In the genomic region with DNA sequence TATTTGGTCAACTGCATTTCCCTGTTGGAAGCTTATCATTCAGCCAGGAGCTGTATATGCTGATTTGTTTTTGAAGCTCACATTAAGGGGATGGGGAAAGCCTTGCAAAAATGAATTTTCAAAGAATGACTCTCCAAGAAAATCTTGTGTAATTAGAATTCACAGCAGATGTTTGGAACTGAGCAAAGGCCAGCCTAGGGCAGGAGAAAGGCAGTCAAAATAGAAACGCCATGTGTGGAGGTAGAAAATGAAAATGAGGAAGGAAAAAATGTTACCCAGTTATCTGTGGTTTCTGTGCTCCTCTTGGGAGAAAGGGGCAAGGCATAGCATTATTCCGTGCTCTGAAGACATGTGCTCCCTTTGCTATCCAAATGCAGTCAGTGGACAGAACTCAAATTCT, we compare ENCODE assay signal across 13 cellular contexts.
DNase-seq lines count a peak whose midpoint lies in the region; ATAC-seq and TF ChIP-seq lines count a peak whose summit lies in the region.
"Had no signal": no experiment of that assay in that cellular context is flagged by ENCODE, and none has a peak within 500 bp of the region (broad histone marks: within the 10 kb centered on the region; RNA-seq: fewer than 3 reads in every experiment).

No MANE protein-coding gene starts in this region.

- peak overlapping the region; percentile 65 for H3K27ac Mint-ChIP-seq in nephron progenitor cell
- H3K27ac Mint-ChIP-seq in type B pancreatic cell = no peak overlapping the region
- H3K27ac Mint-ChIP-seq: dendritic cell treated with granulocyte-macrophage colony-stimulating factor and Interleukin-4, amounts not matched to agents 40 ng/mL and 50 ng/mL, for 4 days; natural killer cell had no signal

- TF ChIP-seq CTCF in cardiac fibroblast (IDR thresholded peaks at IDR 0.05; ENCODE audit: low read depth, low read length) (no peak), nephron progenitor cell (IDR thresholded peaks at IDR 0.05) (no peak), type B pancreatic cell (conservative IDR thresholded peaks at IDR 0.05) (no peak), mucosa of descending colon (IDR thresholded peaks at IDR 0.05) (no peak)

- no peaks in the 10 kb centered on the region for H3K9me3 ChIP-seq in mucosa of descending colon
- H3K9me3 ChIP-seq: sigmoid colon had no signal

- H3K4me1 Mint-ChIP-seq in nephron progenitor cell (peaks cover 65% of the 10 kb centered on the region), type B pancreatic cell (ENCODE audit: unreplicated experiment) (peaks cover 51% of the 10 kb centered on the region)
- H3K4me1 Mint-ChIP-seq: natural killer cell had no signal

- intact Hi-C loops in mucosa of descending colon (cut with DNase I, micrococcal nuclease) = no loop called here

- H3K4me3 ChIP-seq in cardiac fibroblast (replicated peaks in 1 of 2; ENCODE audit: low read depth in 2 of 2, low read length in 2 of 2) (no peak overlapping the region), mucosa of descending colon (no peak overlapping the region)
- H3K4me3 ChIP-seq: sigmoid colon had no signal

- H3K36me3 ChIP-seq in mucosa of descending colon (ENCODE audit: low read depth) = no peaks in the 10 kb centered on the region
- H3K36me3 ChIP-seq: sigmoid colon had no signal

- H3K36me3 Mint-ChIP-seq in nephron progenitor cell (ENCODE audit: low read depth) (peaks cover 74% of the 10 kb centered on the region), type B pancreatic cell (peaks cover 22% of the 10 kb centered on the region)
- H3K36me3 Mint-ChIP-seq: natural killer cell had no signal

- H3K27me3 Mint-ChIP-seq in nephron progenitor cell (ENCODE audit: low read depth, poor library complexity) (no peaks in the 10 kb centered on the region), type B pancreatic cell (no peaks in the 10 kb centered on the region)
- H3K27me3 Mint-ChIP-seq: dendritic cell treated with granulocyte-macrophage colony-stimulating factor and Interleukin-4, amounts not matched to agents 40 ng/mL and 50 ng/mL, for 4 days had no signal

- ATAC-seq in mucosa of descending colon = no peak
- ATAC-seq: natural killer cell had no signal

- H3K4me3 Mint-ChIP-seq in nephron progenitor cell (peak overlapping the region; percentile 15), type B pancreatic cell (no peak overlapping the region)
- H3K4me3 Mint-ChIP-seq: dendritic cell treated with granulocyte-macrophage colony-stimulating factor and Interleukin-4, amounts not matched to agents 40 ng/mL and 50 ng/mL, for 4 days; natural killer cell had no signal

- DNase-seq in Ammon's horn (ENCODE audit: low spot score) (peak; percentile 34), Kasumi-1 (lab: John Stamatoyannopoulos, UW) (peak; percentile 89), cardiac fibroblast (ENCODE audit: low read depth in 2 of 2) (peak; percentile 46 to 53), nephron progenitor cell (no peak), type B pancreatic cell (ENCODE audit: extremely low spot score, unreplicated experiment) (no peak), mucosa of descending colon (no peak), kidney glomerular epithelial cell (lab: John Stamatoyannopoulos, UW) (no peak)
- DNase-seq: activated CD4-positive, alpha-beta T cell treated with anti-CD3 and anti-CD28 coated beads for 4 hours; activated T-cell treated with anti-CD3 and anti-CD28 coated beads, Interleukin-2, amount 50 U/mL, for 48 hours; amniotic stem cell; natural killer cell; sigmoid colon had no signal

- H3K4me1 ChIP-seq in mucosa of descending colon (ENCODE audit: low read depth) = no peaks in the 10 kb centered on the region

- H3K9me3 Mint-ChIP-seq in nephron progenitor cell = no peaks in the 10 kb centered on the region
- no peaks in the 10 kb centered on the region for H3K9me3 Mint-ChIP-seq in type B pancreatic cell
- H3K9me3 Mint-ChIP-seq: dendritic cell treated with granulocyte-macrophage colony-stimulating factor and Interleukin-4, amounts not matched to agents 40 ng/mL and 50 ng/mL, for 4 days; natural killer cell had no signal

Comparison
In these comparisons a context has a peak if more than half of its experiments do, and no peak if none do; other contexts are left out.
1. DNase-seq: peak in Ammon's horn (single experiment), Kasumi-1 (2 of 2) and cardiac fibroblast (2 of 2); none in nephron progenitor cell (single experiment), type B pancreatic cell (single experiment), mucosa of descending colon (0 of 3) and kidney glomerular epithelial cell (single experiment).